In the genomic region with DNA sequence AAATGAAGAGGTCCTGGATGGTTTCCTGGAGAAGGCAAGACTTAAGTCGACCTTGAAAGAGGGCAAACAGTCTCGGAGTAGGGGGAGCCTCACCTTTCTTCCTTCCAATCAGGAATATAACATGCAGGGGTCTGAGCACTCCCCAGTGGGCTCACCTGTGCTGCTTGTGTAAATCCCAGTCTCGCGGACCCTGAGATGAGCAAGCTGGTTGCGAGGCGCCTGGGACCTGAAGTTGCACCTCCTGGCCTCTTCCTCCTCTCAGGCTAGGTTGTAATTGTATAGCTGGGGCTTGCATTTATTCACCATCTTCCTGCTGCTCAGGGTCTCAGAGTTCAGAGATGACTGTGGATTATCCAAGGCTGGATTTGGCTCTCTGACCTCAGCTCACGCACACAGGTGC, we compare ENCODE assay signal across 31 cellular contexts. TPM values are rescaled to one million over a fixed set of nuclear protein-coding genes. Genes with fewer than 3 reads are reported as not detected.
"Had no signal": no experiment of that assay in that cellular context is flagged by ENCODE, and none has a peak within 500 bp of the region (broad histone marks: within the 10 kb centered on the region; RNA-seq: fewer than 3 reads in every experiment).

No MANE protein-coding gene starts in this region.

- H3K4me1 Mint-ChIP-seq: activated B cell treated with CpG ODN at 0.5 μM for 24 hours; activated naive CD4-positive, alpha-beta T cell treated with anti-CD3 and anti-CD28 coated beads, Interleukin-2, amount 50 U/mL, for 24 hours; activated naive CD8-positive, alpha-beta T cell treated with anti-CD3 and anti-CD28 coated beads for 36 hours had no signal

- H3K27ac ChIP-seq: adrenal gland, body of pancreas, colonic mucosa, foreskin keratinocyte, gastrocnemius medialis, heart left ventricle, WERI-Rb-1 had no signal

- H3K9me3 ChIP-seq: adrenal gland, body of pancreas, colonic mucosa, gastrocnemius medialis, heart left ventricle had no signal

- H3K36me3 Mint-ChIP-seq: activated naive CD4-positive, alpha-beta T cell treated with anti-CD3 and anti-CD28 coated beads, Interleukin-2, amount 50 U/mL, for 24 hours; activated naive CD8-positive, alpha-beta T cell treated with anti-CD3 and anti-CD28 coated beads for 36 hours had no signal

- H3K27me3 Mint-ChIP-seq: activated naive CD4-positive, alpha-beta T cell treated with anti-CD3 and anti-CD28 coated beads, Interleukin-2, amount 50 U/mL, for 24 hours; activated naive CD8-positive, alpha-beta T cell treated with anti-CD3 and anti-CD28 coated beads for 36 hours; activated T-cell treated with anti-CD3 and anti-CD28 coated beads, Interleukin-2, amount 50 U/mL, for 24 hours had no signal

- H3K27me3 ChIP-seq: adrenal gland, body of pancreas, colonic mucosa, gastrocnemius medialis, heart left ventricle had no signal

- ATAC-seq: activated CD4-positive, CD25-positive, alpha-beta regulatory T cell treated with anti-CD3 and anti-CD28 coated beads, Interleukin-2, amount 50 U/mL, for 24 hours; activated CD8-positive, alpha-beta T cell treated with anti-CD3 and anti-CD28 coated beads for 36 hours; activated naive CD8-positive, alpha-beta T cell treated with anti-CD3 and anti-CD28 coated beads, Interleukin-2, amount 50 U/mL, for 24 hours; activated T-cell treated with anti-CD3 and anti-CD28 coated beads, Interleukin-2, amount 50 U/mL, for 72 hours; body of pancreas; esophagus mucosa; foreskin keratinocyte; gastrocnemius medialis; heart left ventricle; T-helper 17 cell had no signal

- DNase-seq: activated B cell treated with CpG ODN at 0.5 μM for 24 hours; activated CD4-positive, alpha-beta T cell treated with anti-CD3 and anti-CD28 coated beads for 48 hours; activated CD4-positive, alpha-beta T cell treated with anti-CD3 and anti-CD28 coated beads, Interleukin-2, amount 50 U/mL, for 1 hour; activated CD4-positive, alpha-beta T cell treated with anti-CD3 and anti-CD28 coated beads, Interleukin-2, amount 50 U/mL, for 48 hours; activated CD8-positive, alpha-beta memory T cell treated with anti-CD3 and anti-CD28 coated beads, Interleukin-2, amount 50 U/mL, for 4 hours; activated CD8-positive, alpha-beta T cell treated with anti-CD3 and anti-CD28 coated beads for 36 hours; activated naive CD4-positive, alpha-beta T cell treated with anti-CD3 and anti-CD28 coated beads for 36 hours; activated naive CD8-positive, alpha-beta T cell treated with anti-CD3 and anti-CD28 coated beads for 36 hours; activated naive CD8-positive, alpha-beta T cell treated with anti-CD3 and anti-CD28 coated beads, Interleukin-2, amount 50 U/mL, for 24 hours; activated T-cell treated with anti-CD3 and anti-CD28 coated beads for 4 hours; activated T-cell treated with anti-CD3 and anti-CD28 coated beads, Interleukin-2, amount 50 U/mL, for 24 hours; activated T-cell treated with anti-CD3 and anti-CD28 coated beads, Interleukin-2, amount 50 U/mL, for 72 hours; amygdala; body of pancreas; caudate nucleus; colonic mucosa; effector CD8-positive, alpha-beta T cell; foreskin keratinocyte; gastrocnemius medialis; glutamatergic neuron; heart left ventricle; T-helper 1 cell; T-helper 17 cell; T1000; WERI-Rb-1 had no signal

- H3K4me3 Mint-ChIP-seq: activated B cell treated with CpG ODN at 0.5 μM for 24 hours; activated CD8-positive, alpha-beta T cell treated with anti-CD3 and anti-CD28 coated beads for 36 hours; activated naive CD4-positive, alpha-beta T cell treated with anti-CD3 and anti-CD28 coated beads for 36 hours; activated naive CD4-positive, alpha-beta T cell treated with anti-CD3 and anti-CD28 coated beads, Interleukin-2, amount 50 U/mL, for 24 hours; activated naive CD8-positive, alpha-beta T cell treated with anti-CD3 and anti-CD28 coated beads for 36 hours; activated naive CD8-positive, alpha-beta T cell treated with anti-CD3 and anti-CD28 coated beads, Interleukin-2, amount 50 U/mL, for 24 hours; activated T-cell treated with anti-CD3 and anti-CD28 coated beads, Interleukin-2, amount 50 U/mL, for 24 hours; activated T-cell treated with anti-CD3 and anti-CD28 coated beads, Interleukin-2, amount 50 U/mL, for 72 hours; T-helper 17 cell; T-helper 2 cell treated with Interferon-gamma antibody and Interleukin-4, amounts not matched to agents 5 μg/mL and 100 μg/mL, for 36 hours had no signal

- H3K36me3 ChIP-seq: adrenal gland, colonic mucosa, gastrocnemius medialis, heart left ventricle had no signal

- H3K4me3 ChIP-seq: adrenal gland, body of pancreas, colonic mucosa, gastrocnemius medialis, heart left ventricle had no signal

- H3K9me3 Mint-ChIP-seq: activated B cell treated with CpG ODN at 0.5 μM for 24 hours; activated CD8-positive, alpha-beta T cell treated with anti-CD3 and anti-CD28 coated beads for 36 hours; activated naive CD4-positive, alpha-beta T cell treated with anti-CD3 and anti-CD28 coated beads for 36 hours; activated naive CD4-positive, alpha-beta T cell treated with anti-CD3 and anti-CD28 coated beads, Interleukin-2, amount 50 U/mL, for 24 hours; activated naive CD8-positive, alpha-beta T cell treated with anti-CD3 and anti-CD28 coated beads for 36 hours; activated naive CD8-positive, alpha-beta T cell treated with anti-CD3 and anti-CD28 coated beads, Interleukin-2, amount 50 U/mL, for 24 hours; activated T-cell treated with anti-CD3 and anti-CD28 coated beads, Interleukin-2, amount 50 U/mL, for 24 hours; activated T-cell treated with anti-CD3 and anti-CD28 coated beads, Interleukin-2, amount 50 U/mL, for 72 hours; T-helper 2 cell treated with Interferon-gamma antibody and Interleukin-4, amounts not matched to agents 5 μg/mL and 100 μg/mL, for 36 hours had no signal

- H3K4me1 ChIP-seq: adrenal gland, body of pancreas, colonic mucosa, foreskin keratinocyte, gastrocnemius medialis had no signal

- H3K27ac Mint-ChIP-seq: activated B cell treated with CpG ODN at 0.5 μM for 24 hours; activated CD8-positive, alpha-beta T cell treated with anti-CD3 and anti-CD28 coated beads for 36 hours; activated naive CD4-positive, alpha-beta T cell treated with anti-CD3 and anti-CD28 coated beads for 36 hours; activated naive CD4-positive, alpha-beta T cell treated with anti-CD3 and anti-CD28 coated beads, Interleukin-2, amount 50 U/mL, for 24 hours; activated naive CD8-positive, alpha-beta T cell treated with anti-CD3 and anti-CD28 coated beads for 36 hours; activated naive CD8-positive, alpha-beta T cell treated with anti-CD3 and anti-CD28 coated beads, Interleukin-2, amount 50 U/mL, for 24 hours; activated T-cell treated with anti-CD3 and anti-CD28 coated beads, Interleukin-2, amount 50 U/mL, for 24 hours; activated T-cell treated with anti-CD3 and anti-CD28 coated beads, Interleukin-2, amount 50 U/mL, for 72 hours; T-helper 17 cell; T-helper 2 cell treated with Interferon-gamma antibody and Interleukin-4, amounts not matched to agents 5 μg/mL and 100 μg/mL, for 36 hours had no signal

RNA-seq across cellular contexts. Expression of a gene that starts 7.5 kb away (rescaled TPM):
- total RNA-seq: dermis microvascular lymphatic vessel endothelial cell had no signal

RNA-seq across cellular contexts. Expression of a gene that starts 44.2 kb away (rescaled TPM):
- total RNA-seq: body of pancreas had no signal
